1 cellular context compared by ENCODE assay signal in the genomic region with DNA sequence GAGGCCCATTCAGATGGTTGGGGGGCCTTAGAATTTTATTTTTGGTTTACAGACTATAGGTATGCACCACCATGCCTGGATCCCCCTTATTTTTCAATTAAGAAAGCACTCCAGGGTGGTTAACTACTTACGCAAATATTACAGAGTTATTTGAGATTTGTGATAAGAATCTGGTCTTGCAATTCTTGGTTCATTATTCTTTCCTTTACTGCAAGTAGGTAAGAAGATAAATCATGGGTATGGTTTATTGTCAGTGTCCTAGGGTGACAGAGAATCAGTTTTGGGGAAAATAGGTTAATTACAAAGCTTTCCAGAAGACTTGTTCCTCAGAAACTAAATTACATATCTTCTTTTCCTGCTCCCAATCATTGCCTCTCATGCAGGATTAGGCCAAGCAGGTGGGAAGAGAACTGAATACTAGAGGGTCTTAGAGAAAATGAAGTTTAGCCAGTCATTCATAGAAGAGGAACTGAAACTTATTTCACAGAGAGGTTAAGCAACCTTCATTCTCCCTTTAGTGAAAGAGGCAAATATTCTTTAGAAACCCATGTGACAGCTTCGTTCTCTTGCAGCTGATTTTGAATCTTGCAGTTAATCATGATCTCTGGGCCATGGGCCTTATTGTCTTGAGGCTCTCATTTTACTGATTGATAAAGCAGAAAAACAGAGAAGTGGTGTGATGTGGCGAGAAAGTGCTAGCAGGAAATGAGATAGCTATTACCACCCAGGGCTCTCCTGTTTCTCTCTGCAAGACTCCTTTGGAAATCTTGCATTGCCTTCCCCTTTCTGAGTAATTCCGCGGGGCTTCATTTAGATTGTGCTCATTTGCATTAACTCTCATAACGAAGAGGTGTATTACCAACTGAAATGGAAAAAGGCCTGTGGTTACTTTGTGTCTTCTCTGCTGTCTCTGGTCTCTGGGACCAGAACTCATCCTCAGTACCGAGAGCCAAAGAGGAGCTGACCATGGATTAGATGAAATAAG.
TF ChIP-seq lines count a peak whose summit lies in the region.

No MANE protein-coding gene starts in this region.

TF ChIP-seq in H1, 55 proteins besides CTCF, POLR2A, EP300 and RAD21:
- TF ChIP-seq CREB1 (IDR thresholded peaks at IDR 0.05) (no peak), BRCA1 (IDR thresholded peaks at IDR 0.05; ENCODE audit: low read depth, low read length) (no peak), NRF1 (IDR thresholded peaks at IDR 0.05; ENCODE audit: low read depth, low read length) (no peak), MAFK (IDR thresholded peaks at IDR 0.05; ENCODE audit: low read depth, low read length) (no peak), KDM1A (IDR thresholded peaks at IDR 0.05; ENCODE audit: borderline replicate concordance, low read length) (no peak), SAP30 (IDR thresholded peaks at IDR 0.05; ENCODE audit: insufficient read depth, insufficient replicate concordance, low read length) (no peak), CTBP2 (IDR thresholded peaks at IDR 0.05; ENCODE audit: borderline replicate concordance, insufficient read depth, insufficient read length, low read length) (no peak), POLR2AphosphoS5 (IDR thresholded peaks at IDR 0.05; ENCODE audit: low read depth, low read length) (no peak), TAF7 (optimal IDR thresholded peaks at IDR 0.05; ENCODE audit: borderline replicate concordance, low read depth, low read length) (no peak)
TF ChIP-seq in H1: peak in this region for 0.
